In the genomic region with DNA sequence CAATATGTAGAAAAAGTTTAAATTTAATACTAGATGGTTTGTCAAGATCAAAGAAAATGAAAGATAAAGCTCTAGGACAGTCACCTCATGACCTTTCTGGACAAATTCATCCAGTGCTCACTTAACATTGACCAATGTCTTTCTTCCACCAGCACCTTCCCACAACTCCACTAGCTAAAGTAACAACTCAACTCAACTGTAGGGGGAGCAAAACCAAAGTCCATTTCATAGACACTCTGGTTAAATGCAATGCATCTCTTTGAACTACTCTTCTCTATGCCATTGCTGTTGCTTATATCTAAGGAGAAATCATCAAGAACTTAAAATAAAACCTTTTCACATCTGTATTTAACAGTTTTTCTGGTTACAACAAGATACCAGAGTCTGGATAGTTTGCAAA, we compare ENCODE assay signal across 1 cellular context.
TF ChIP-seq lines count a peak whose summit lies in the region.

No MANE protein-coding gene starts in this region.

TF ChIP-seq in SK-N-SH treated with all-trans-retinoic acid at 6 μM for 48 hours, 23 proteins besides CTCF, POLR2A, EP300 and RAD21 (continued from another document):
- TF ChIP-seq, protein P1, sequence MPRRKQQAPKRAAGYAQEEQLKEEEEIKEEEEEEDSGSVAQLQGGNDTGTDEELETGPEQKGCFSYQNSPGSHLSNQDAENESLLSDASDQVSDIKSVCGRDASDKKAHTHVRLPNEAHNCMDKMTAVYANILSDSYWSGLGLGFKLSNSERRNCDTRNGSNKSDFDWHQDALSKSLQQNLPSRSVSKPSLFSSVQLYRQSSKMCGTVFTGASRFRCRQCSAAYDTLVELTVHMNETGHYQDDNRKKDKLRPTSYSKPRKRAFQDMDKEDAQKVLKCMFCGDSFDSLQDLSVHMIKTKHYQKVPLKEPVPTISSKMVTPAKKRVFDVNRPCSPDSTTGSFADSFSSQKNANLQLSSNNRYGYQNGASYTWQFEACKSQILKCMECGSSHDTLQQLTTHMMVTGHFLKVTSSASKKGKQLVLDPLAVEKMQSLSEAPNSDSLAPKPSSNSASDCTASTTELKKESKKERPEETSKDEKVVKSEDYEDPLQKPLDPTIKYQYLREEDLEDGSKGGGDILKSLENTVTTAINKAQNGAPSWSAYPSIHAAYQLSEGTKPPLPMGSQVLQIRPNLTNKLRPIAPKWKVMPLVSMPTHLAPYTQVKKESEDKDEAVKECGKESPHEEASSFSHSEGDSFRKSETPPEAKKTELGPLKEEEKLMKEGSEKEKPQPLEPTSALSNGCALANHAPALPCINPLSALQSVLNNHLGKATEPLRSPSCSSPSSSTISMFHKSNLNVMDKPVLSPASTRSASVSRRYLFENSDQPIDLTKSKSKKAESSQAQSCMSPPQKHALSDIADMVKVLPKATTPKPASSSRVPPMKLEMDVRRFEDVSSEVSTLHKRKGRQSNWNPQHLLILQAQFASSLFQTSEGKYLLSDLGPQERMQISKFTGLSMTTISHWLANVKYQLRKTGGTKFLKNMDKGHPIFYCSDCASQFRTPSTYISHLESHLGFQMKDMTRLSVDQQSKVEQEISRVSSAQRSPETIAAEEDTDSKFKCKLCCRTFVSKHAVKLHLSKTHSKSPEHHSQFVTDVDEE (CRISPR knock-in tag; IDR thresholded peaks at IDR 0.05), result no peak
- TF ChIP-seq ZFP30 (CRISPR knock-in tag; IDR thresholded peaks at IDR 0.05) (no peak), TOX (CRISPR knock-in tag; IDR thresholded peaks at IDR 0.05; ENCODE audit: borderline replicate concordance) (no peak), ESRRG (CRISPR knock-in tag; IDR thresholded peaks at IDR 0.05) (no peak), OSR1 (CRISPR knock-in tag; IDR thresholded peaks at IDR 0.05) (no peak), PPARA (CRISPR knock-in tag; IDR thresholded peaks at IDR 0.05; ENCODE audit: borderline replicate concordance) (no peak), ISL1 (CRISPR knock-in tag; IDR thresholded peaks at IDR 0.05) (no peak), TCF4 (CRISPR knock-in tag; IDR thresholded peaks at IDR 0.05; ENCODE audit: borderline replicate concordance) (no peak), ARNTL (CRISPR knock-in tag; IDR thresholded peaks at IDR 0.05; ENCODE audit: borderline replicate concordance, low read depth) (no peak), BACH2 (CRISPR knock-in tag; IDR thresholded peaks at IDR 0.05; ENCODE audit: borderline replicate concordance) (no peak), ZC3H10 (CRISPR knock-in tag; IDR thresholded peaks at IDR 0.05) (no peak), CSDC2 (CRISPR knock-in tag; IDR thresholded peaks at IDR 0.05) (no peak)
- TF ChIP-seq, protein P2, sequence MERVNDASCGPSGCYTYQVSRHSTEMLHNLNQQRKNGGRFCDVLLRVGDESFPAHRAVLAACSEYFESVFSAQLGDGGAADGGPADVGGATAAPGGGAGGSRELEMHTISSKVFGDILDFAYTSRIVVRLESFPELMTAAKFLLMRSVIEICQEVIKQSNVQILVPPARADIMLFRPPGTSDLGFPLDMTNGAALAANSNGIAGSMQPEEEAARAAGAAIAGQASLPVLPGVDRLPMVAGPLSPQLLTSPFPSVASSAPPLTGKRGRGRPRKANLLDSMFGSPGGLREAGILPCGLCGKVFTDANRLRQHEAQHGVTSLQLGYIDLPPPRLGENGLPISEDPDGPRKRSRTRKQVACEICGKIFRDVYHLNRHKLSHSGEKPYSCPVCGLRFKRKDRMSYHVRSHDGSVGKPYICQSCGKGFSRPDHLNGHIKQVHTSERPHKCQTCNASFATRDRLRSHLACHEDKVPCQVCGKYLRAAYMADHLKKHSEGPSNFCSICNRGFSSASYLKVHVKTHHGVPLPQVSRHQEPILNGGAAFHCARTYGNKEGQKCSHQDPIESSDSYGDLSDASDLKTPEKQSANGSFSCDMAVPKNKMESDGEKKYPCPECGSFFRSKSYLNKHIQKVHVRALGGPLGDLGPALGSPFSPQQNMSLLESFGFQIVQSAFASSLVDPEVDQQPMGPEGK (CRISPR knock-in tag; IDR thresholded peaks at IDR 0.05; ENCODE audit: borderline replicate concordance), result no peak
